In genomic region chr16:22646948-22647556, GRCh38 we compare ENCODE assay signal across 28 cellular contexts.
"Had no signal": no experiment of that assay in that cellular context is flagged by ENCODE, and none has a peak within 500 bp of the region (broad histone marks: within the 10 kb centered on the region; RNA-seq: fewer than 3 reads in every experiment).

No MANE protein-coding gene starts in this region.

- H3K4me3 ChIP-seq: dorsolateral prefrontal cortex, gastroesophageal sphincter, heart left ventricle, left lung, mucosa of descending colon, right lobe of liver, stomach, thyroid gland, vagina had no signal

- H3K27ac Mint-ChIP-seq: mesothelial cell of epicardium; naive B cell; natural killer cell treated with Interleukin-12 subunit alpha and Interleukin-12 subunit beta and Interleukin-15 and Interleukin-18, amount 100 ng/mL, for 72 hours; progenitor cell of endocrine pancreas had no signal

- H3K4me1 Mint-ChIP-seq: mesothelial cell of epicardium, naive B cell, neural crest cell had no signal

- H3K36me3 Mint-ChIP-seq: mesothelial cell of epicardium; naive B cell; natural killer cell treated with Interleukin-12 subunit alpha and Interleukin-12 subunit beta and Interleukin-15 and Interleukin-18, amount 100 ng/mL, for 72 hours had no signal

- H3K27me3 ChIP-seq: thyroid gland, vagina had no signal

- H2AFZ ChIP-seq: parathyroid adenoma had no signal

- H3K4me1 ChIP-seq: gastroesophageal sphincter, heart left ventricle, left lung, parathyroid adenoma, right lobe of liver, stomach, thyroid gland, vagina had no signal

- H3K36me3 ChIP-seq: gastroesophageal sphincter, heart left ventricle, left lung, neutrophil, right lobe of liver, stomach, thyroid gland, vagina had no signal

- H3K4me3 Mint-ChIP-seq: mesothelial cell of epicardium; naive B cell; natural killer cell treated with Interleukin-12 subunit alpha and Interleukin-12 subunit beta and Interleukin-15 and Interleukin-18, amount 100 ng/mL, for 72 hours; neural crest cell had no signal

- H3K9me3 Mint-ChIP-seq: mesothelial cell of epicardium; naive B cell; natural killer cell treated with Interleukin-12 subunit alpha and Interleukin-12 subunit beta and Interleukin-15 and Interleukin-18, amount 100 ng/mL, for 72 hours; neural crest cell had no signal

- H3K27me3 Mint-ChIP-seq: progenitor cell of endocrine pancreas had no signal

- H3K9me3 ChIP-seq: heart left ventricle, left lung, mucosa of descending colon, neutrophil, right lobe of liver, stomach, thyroid gland, vagina had no signal

- DNase-seq: dorsolateral prefrontal cortex; effector CD4-positive, alpha-beta T cell; foreskin fibroblast; heart left ventricle; hippocampal formation; left cardiac atrium; left lung; mesenchymal stem cell; mucosa of descending colon; naive B cell; small intestine; stimulated activated CD4-positive, alpha-beta T cell treated with anti-CD3 and anti-CD28 coated beads, Interleukin-1b, Interleukin-23, amount 100 ng/mL, for 48 hours; stimulated activated CD4-positive, alpha-beta T cell treated with anti-CD3 and anti-CD28 coated beads, Interleukin-4, amount 100 ng/mL, for 1 hour; stimulated activated CD8-positive, alpha-beta memory T cell treated with anti-CD3 and anti-CD28 coated beads, Interleukin-4, amount 100 ng/mL, for 48 hours; stimulated activated naive CD4-positive, alpha-beta T cell treated with Interleukin-2 at 50 U/mL for 16 hours; stomach; thyroid gland; trophoblast cell had no signal

- H3K79me2 ChIP-seq: parathyroid adenoma had no signal

- H3K27ac ChIP-seq: dorsolateral prefrontal cortex, epithelial cell of prostate, gastroesophageal sphincter, heart left ventricle, left lung, neutrophil, parathyroid adenoma, right lobe of liver, stomach, thyroid gland, vagina had no signal
